Comparison of ENCODE assay signal across 13 cellular contexts in genomic region chr4:153038493-153039311, GRCh38.
DNase-seq lines count a peak whose midpoint lies in the region; ATAC-seq, FAIRE-seq and TF ChIP-seq lines count a peak whose summit lies in the region.
"Had no signal": no experiment of that assay in that cellular context is flagged by ENCODE, and none has a peak within 500 bp of the region (broad histone marks: within the 10 kb centered on the region; RNA-seq: fewer than 3 reads in every experiment).

No MANE protein-coding gene starts in this region.

- H3K4me1 Mint-ChIP-seq in neural crest cell, result peaks cover 20% of the 10 kb centered on the region
- H3K4me1 Mint-ChIP-seq in activated T-helper 17 cell treated with anti-CD3 and anti-CD28 coated beads, Interleukin-2, amount 50 U/mL, for 72 hours, result no peaks in the 10 kb centered on the region
- H3K4me1 Mint-ChIP-seq: CD4-positive, CD25-positive, alpha-beta regulatory T cell; T-cell had no signal

- peaks cover 2% of the 10 kb centered on the region for H3K9me3 Mint-ChIP-seq in neural crest cell
- peaks cover 5% of the 10 kb centered on the region for H3K9me3 Mint-ChIP-seq in activated T-helper 17 cell treated with anti-CD3 and anti-CD28 coated beads, Interleukin-2, amount 50 U/mL, for 72 hours

- no peaks in the 10 kb centered on the region for H3K27me3 Mint-ChIP-seq in neural crest cell (ENCODE audit: low read depth)
- peaks cover 19% of the 10 kb centered on the region for H3K27me3 Mint-ChIP-seq in activated T-helper 17 cell treated with anti-CD3 and anti-CD28 coated beads, Interleukin-2, amount 50 U/mL, for 72 hours

- DNase-seq in NAMALWA (ENCODE audit: low spot score) (peak; percentile 6), NCI-H2171 treated with DMSO at 0.1 percent for 48 hours (lab: John Stamatoyannopoulos, UW) (peak; percentile 38), bronchial epithelial cell (ENCODE audit: low read depth) (no peak), neural crest cell (ENCODE audit: low read depth, low spot score) (no peak)
- DNase-seq in activated CD4-positive, alpha-beta T cell treated with anti-CD3 and anti-CD28 coated beads for 48 hours, result no peak
- DNase-seq: CD4-positive, CD25-positive, alpha-beta regulatory T cell; esophagus squamous epithelium; T-cell had no signal

- TF ChIP-seq CTCF in bronchial epithelial cell (IDR thresholded peaks at IDR 0.05; ENCODE audit: insufficient read depth, low read length, severe bottlenecking), result no peak
- TF ChIP-seq CTCF in neural crest cell (conservative IDR thresholded peaks at IDR 0.05), result no peak

- no peaks in the 10 kb centered on the region for H3K36me3 ChIP-seq in bronchial epithelial cell (ENCODE audit: control insufficient read depth, insufficient read depth, low read length)
- H3K36me3 ChIP-seq: esophagus squamous epithelium, thoracic aorta had no signal

- ATAC-seq in HG03097 (IDR thresholded peaks at IDR 0.05; ENCODE audit: low FRiP score, unreplicated experiment) (no peak), GM21528 (IDR thresholded peaks at IDR 0.05; ENCODE audit: low FRiP score, unreplicated experiment) (no peak)
- ATAC-seq in activated T-helper 17 cell treated with anti-CD3 and anti-CD28 coated beads, Interleukin-2, amount 50 U/mL, for 72 hours (replicated peaks), result no peak
- ATAC-seq: T-cell had no signal

- H3K27ac Mint-ChIP-seq in neural crest cell (ENCODE audit: unreplicated experiment), result peak overlapping the region; percentile 24
- H3K27ac Mint-ChIP-seq in activated T-helper 17 cell treated with anti-CD3 and anti-CD28 coated beads, Interleukin-2, amount 50 U/mL, for 72 hours, result no peak overlapping the region
- H3K27ac Mint-ChIP-seq: CD4-positive, CD25-positive, alpha-beta regulatory T cell; T-cell had no signal

- no peaks in the 10 kb centered on the region for H3K27me3 ChIP-seq in bronchial epithelial cell (ENCODE audit: control insufficient read depth, insufficient read depth, low read length)
- H3K27me3 ChIP-seq: esophagus squamous epithelium had no signal

- no peak overlapping the region for H3K4me3 ChIP-seq in bronchial epithelial cell (ENCODE audit: low read depth, low read length)
- H3K4me3 ChIP-seq: esophagus squamous epithelium, thoracic aorta had no signal

- no peaks in the 10 kb centered on the region for H3K36me3 Mint-ChIP-seq in neural crest cell (ENCODE audit: low read depth)
- H3K36me3 Mint-ChIP-seq in activated T-helper 17 cell treated with anti-CD3 and anti-CD28 coated beads, Interleukin-2, amount 50 U/mL, for 72 hours (ENCODE audit: low read depth), result no peaks in the 10 kb centered on the region
- H3K36me3 Mint-ChIP-seq: CD4-positive, CD25-positive, alpha-beta regulatory T cell; T-cell had no signal

- no peak overlapping the region for H3K4me3 Mint-ChIP-seq in neural crest cell
- no peak overlapping the region for H3K4me3 Mint-ChIP-seq in activated T-helper 17 cell treated with anti-CD3 and anti-CD28 coated beads, Interleukin-2, amount 50 U/mL, for 72 hours
- H3K4me3 Mint-ChIP-seq: CD4-positive, CD25-positive, alpha-beta regulatory T cell; T-cell had no signal

- peak; percentile 64 for FAIRE-seq in bronchial epithelial cell (lab: Jason Lieb, UNC)
- FAIRE-seq: colon had no signal

Comparison
In these comparisons a context has a peak if more than half of its experiments do, and no peak if none do; other contexts are left out.
1. DNase-seq: peak in NAMALWA (single experiment) and NCI-H2171 treated with DMSO at 0.1 percent for 48 hours (single experiment); none in bronchial epithelial cell (single experiment), neural crest cell (single experiment) and activated CD4-positive, alpha-beta T cell treated with anti-CD3 and anti-CD28 coated beads for 48 hours (single experiment).